8 cellular contexts compared by ENCODE assay signal in the genomic region with DNA sequence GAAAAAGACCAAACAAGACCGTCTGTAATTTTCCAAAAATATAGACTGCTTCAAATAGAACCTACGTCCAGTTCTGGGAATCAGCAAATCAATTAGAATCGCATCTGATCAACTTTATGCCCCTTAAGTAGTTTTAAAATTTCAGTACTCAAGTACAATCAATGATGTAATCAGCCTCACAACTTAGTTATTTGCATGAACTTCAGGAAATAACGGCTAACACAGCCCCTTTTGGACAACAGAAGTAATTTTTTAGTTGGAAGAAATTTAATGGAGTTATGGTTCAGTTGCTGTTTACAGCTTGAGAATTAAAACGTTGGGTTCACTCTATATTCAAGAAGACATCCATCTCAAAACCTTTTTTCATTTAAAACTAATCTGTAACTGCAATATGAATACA. TPM values are rescaled to one million over a fixed set of nuclear protein-coding genes. Genes with fewer than 3 reads are reported as not detected.
DNase-seq lines count a peak whose midpoint lies in the region; ATAC-seq and TF ChIP-seq lines count a peak whose summit lies in the region.

No MANE protein-coding gene starts in this region.

- H3K9me3 ChIP-seq in BE2C (no peaks in the 10 kb centered on the region), upper lobe of right lung (no peaks in the 10 kb centered on the region)

- H3K4me3 Mint-ChIP-seq in IgD-negative memory B cell, result peak overlapping the region; percentile 87 to 94 (median 90)

- no peaks in the 10 kb centered on the region for H3K9me3 Mint-ChIP-seq in IgD-negative memory B cell

- no peak for ATAC-seq in upper lobe of right lung
- ATAC-seq in GM18858 (IDR thresholded peaks at IDR 0.05; ENCODE audit: unreplicated experiment), result no peak

- peaks cover 40 to 52% (median 48%) of the 10 kb centered on the region in 3 donors for H3K4me1 Mint-ChIP-seq in IgD-negative memory B cell

- H3K27ac ChIP-seq in angular gyrus (ENCODE audit: low read depth, low read length) (peak overlapping the region; percentile 58), upper lobe of right lung (peak overlapping the region; percentile 94)

- no peaks in the 10 kb centered on the region for H3K27me3 Mint-ChIP-seq in IgD-negative memory B cell

- no peaks in the 10 kb centered on the region for H3K36me3 ChIP-seq in BE2C
- peaks cover 5% of the 10 kb centered on the region for H3K36me3 ChIP-seq in upper lobe of right lung

- peak overlapping the region; percentile 79 to 92 (median 81) for H3K27ac Mint-ChIP-seq in IgD-negative memory B cell

- TF ChIP-seq CTCF in BE2C (IDR thresholded peaks at IDR 0.05; ENCODE audit: low read depth, low read length), result no peak
- TF ChIP-seq CTCF in upper lobe of right lung (IDR thresholded peaks at IDR 0.05), result no peak

- intact Hi-C loops in upper lobe of right lung (cut with DNase I), result no loop called here

- H3K36me3 Mint-ChIP-seq in IgD-negative memory B cell, result peaks cover 1% of the 10 kb centered on the region

- DNase-seq in BE2C (no peak), kidney glomerular epithelial cell (lab: John Stamatoyannopoulos, UW) (peak; percentile 34), upper lobe of right lung (no peak), NCI-H2029 treated with DMSO at 0.1 percent for 48 hours (lab: John Stamatoyannopoulos, UW) (no peak), NCI-H2196 treated with DMSO at 0.1 percent for 48 hours (lab: John Stamatoyannopoulos, UW; ENCODE audit: unreplicated experiment) (no peak)

- H3K27me3 ChIP-seq in BE2C (no peaks in the 10 kb centered on the region), upper lobe of right lung (no peaks in the 10 kb centered on the region)

- no peaks in the 10 kb centered on the region; the same call in 1 of the 2 replicates for H3K4me1 ChIP-seq in BE2C
- peaks cover 43% of the 10 kb centered on the region for H3K4me1 ChIP-seq in upper lobe of right lung

- H3K4me3 ChIP-seq in BE2C (ENCODE audit: low read depth, low read length) (peak overlapping the region; percentile 88), upper lobe of right lung (peak overlapping the region; percentile 83)

RNA-seq across cellular contexts. Expression of a gene that starts 1.1 kb away (rescaled TPM):
- polyA plus RNA-seq in BE2C (2012; ENCODE audit: insufficient read depth, insufficient read length, low read depth), result 18.3 TPM
- 21.8 TPM for polyA plus RNA-seq in IgD-negative memory B cell
- total RNA-seq in upper lobe of right lung, result 66.5 TPM
